In the genomic region with DNA sequence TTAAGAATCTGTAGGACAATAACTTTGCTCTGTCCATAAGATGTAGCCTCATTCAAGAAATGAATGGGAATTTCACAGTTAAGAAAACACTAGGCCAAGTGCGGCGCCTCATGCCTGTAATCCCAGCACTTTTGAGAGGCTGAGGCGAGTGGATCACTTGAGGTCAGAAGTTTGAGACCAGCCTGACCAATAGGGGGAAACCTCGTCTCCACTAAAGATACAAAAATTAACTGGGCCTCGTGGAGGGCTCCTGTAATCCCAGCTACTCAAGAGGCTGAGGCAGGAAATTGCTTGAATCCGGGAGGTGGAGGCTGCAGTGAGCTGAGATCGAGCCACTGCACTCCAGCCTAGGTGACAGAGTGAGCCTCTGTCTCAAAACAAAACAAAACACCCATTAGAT, we compare ENCODE assay signal across 1 cellular context.
TF ChIP-seq lines count a peak whose summit lies in the region.

No MANE protein-coding gene starts in this region.

TF ChIP-seq in SK-N-SH, 30 proteins besides CTCF, POLR2A, EP300 and RAD21 (continued from another document):
- TF ChIP-seq ZBTB33 (IDR thresholded peaks at IDR 0.05; ENCODE audit: borderline replicate concordance, low read depth), result no peak
